8 cellular contexts compared by ENCODE assay signal in the genomic region with DNA sequence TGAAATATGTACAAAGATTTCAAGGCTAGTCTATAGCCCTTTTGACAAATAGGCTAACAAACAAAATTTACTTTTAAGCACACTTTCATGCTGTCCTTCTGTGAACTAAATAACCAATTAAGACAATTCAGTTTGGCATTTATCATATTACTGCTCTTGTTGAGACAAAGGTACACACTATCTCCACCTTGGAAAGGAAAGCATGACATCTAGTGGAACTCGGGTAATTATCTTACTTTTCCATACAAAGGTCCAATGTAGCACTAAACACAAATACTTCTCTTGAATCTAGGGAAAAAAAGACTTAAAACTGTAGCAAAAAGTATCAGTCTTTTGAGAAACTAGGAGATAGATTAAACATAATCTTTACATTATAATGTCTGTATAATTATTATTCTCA.
DNase-seq lines count a peak whose midpoint lies in the region; ATAC-seq and TF ChIP-seq lines count a peak whose summit lies in the region.

No MANE protein-coding gene starts in this region.

- no peak overlapping the region for H3K9ac ChIP-seq in OCI-LY1 (ENCODE audit: low read length)

- CTCF ChIA-PET in CD4-positive, alpha-beta memory T cell (lab: Charles Lee; ENCODE audit: partially characterized antibody) = no interaction called here

- no peaks in the 10 kb centered on the region for H3K9me3 ChIP-seq in CD4-positive, alpha-beta memory T cell (ENCODE audit: control insufficient read depth in 1 of 2, low read length in 2 of 2)
- H3K9me3 ChIP-seq in OCI-LY1 (ENCODE audit: low read length) (no peaks in the 10 kb centered on the region), hepatocyte (ENCODE audit: low read depth) (no peaks in the 10 kb centered on the region), ovary (no peaks in the 10 kb centered on the region)

- H3K9me2 ChIP-seq in OCI-LY1 (ENCODE audit: low read depth, low read length) (no peaks in the 10 kb centered on the region), hepatocyte (replicated peaks; ENCODE audit: insufficient read depth) (no peaks in the 10 kb centered on the region)

- POLR2A ChIA-PET in CD4-positive, alpha-beta memory T cell (lab: Charles Lee; ENCODE audit: partially characterized antibody) = no interaction called here

- H2AFZ ChIP-seq in OCI-LY1 (ENCODE audit: low read length) = no peak overlapping the region
- H2AFZ ChIP-seq in hepatocyte = no peak overlapping the region

- no peaks in the 10 kb centered on the region for H3K36me3 ChIP-seq in CD4-positive, alpha-beta memory T cell (ENCODE audit: insufficient read depth, low read length)
- peaks cover 7% of the 10 kb centered on the region; the same call in 1 of the 2 replicates for H3K36me3 ChIP-seq in OCI-LY1 (ENCODE audit: insufficient read depth, low read length)
- H3K36me3 ChIP-seq in hepatocyte (replicated peaks; ENCODE audit: insufficient read depth, low read depth) = no peaks in the 10 kb centered on the region
- H3K36me3 ChIP-seq in ovary = no peaks in the 10 kb centered on the region

- no peak overlapping the region for H3K27ac Mint-ChIP-seq in CD4-positive, alpha-beta memory T cell
- no peak overlapping the region for H3K27ac Mint-ChIP-seq in glutamatergic neuron (ENCODE audit: unreplicated experiment)

- peak in 3 of 5 donors; percentile 15 to 28 (median 23) for DNase-seq in CD4-positive, alpha-beta memory T cell
- peak; percentile 40 for DNase-seq in hepatocyte (ENCODE audit: low spot score)
- DNase-seq in effector CD4-positive, alpha-beta T cell = no peak
- DNase-seq in ovary = no peak
- no peak for DNase-seq in glutamatergic neuron

- no peaks in the 10 kb centered on the region for H3F3A ChIP-seq in OCI-LY1 (ENCODE audit: insufficient read depth, low read length)

- no peaks in the 10 kb centered on the region for H3K27me3 Mint-ChIP-seq in CD4-positive, alpha-beta memory T cell
- no peaks in the 10 kb centered on the region for H3K27me3 Mint-ChIP-seq in glutamatergic neuron (ENCODE audit: unreplicated experiment)

- H3K79me2 ChIP-seq in OCI-LY1 (ENCODE audit: insufficient read depth, low read length) (no peaks in the 10 kb centered on the region), hepatocyte (no peaks in the 10 kb centered on the region)

- no peaks in the 10 kb centered on the region for H3K27me3 ChIP-seq in CD4-positive, alpha-beta memory T cell (ENCODE audit: insufficient read depth, low read length)
- H3K27me3 ChIP-seq in OCI-LY1 (ENCODE audit: insufficient read depth, low read length) (no peaks in the 10 kb centered on the region), hepatocyte (no peaks in the 10 kb centered on the region), ovary (peaks cover 2% of the 10 kb centered on the region)

- TF ChIP-seq CTCF in OCI-LY1 (IDR thresholded peaks at IDR 0.05; ENCODE audit: low read length) (peak; percentile 18; the same call in 1 of the 2 replicates), hepatocyte (IDR thresholded peaks at IDR 0.05; ENCODE audit: poor library complexity) (peak; percentile 57), ovary (IDR thresholded peaks at IDR 0.05) (no peak), glutamatergic neuron (IDR thresholded peaks at IDR 0.05; ENCODE audit: partially characterized antibody, unreplicated experiment) (no peak)

- H3K4me3 Mint-ChIP-seq in CD4-positive, alpha-beta memory T cell = no peak overlapping the region
- no peak overlapping the region for H3K4me3 Mint-ChIP-seq in glutamatergic neuron (ENCODE audit: unreplicated experiment)

- no peak overlapping the region for H3K27ac ChIP-seq in CD4-positive, alpha-beta memory T cell (ENCODE audit: low read depth, low read length)
- H3K27ac ChIP-seq in OCI-LY1 (ENCODE audit: low read depth, low read length, poor library complexity, severe bottlenecking) (no peak overlapping the region), hepatocyte (no peak overlapping the region), ovary (no peak overlapping the region)

- H4K20me1 ChIP-seq in OCI-LY1 (ENCODE audit: insufficient read depth, low read length) (no peaks in the 10 kb centered on the region), hepatocyte (ENCODE audit: insufficient read depth, poor library complexity, severe bottlenecking) (no peaks in the 10 kb centered on the region)

- H3K4me2 ChIP-seq in OCI-LY1 (ENCODE audit: low read length) (no peak overlapping the region), hepatocyte (no peak overlapping the region)

- no peak for TF ChIP-seq EP300 in ovary (IDR thresholded peaks at IDR 0.05)

- no peaks in the 10 kb centered on the region for H3K4me1 ChIP-seq in CD4-positive, alpha-beta memory T cell (ENCODE audit: insufficient read depth, low read length)
- no peaks in the 10 kb centered on the region for H3K4me1 ChIP-seq in OCI-LY1 (ENCODE audit: insufficient read depth, low read length, severe bottlenecking)
- H3K4me1 ChIP-seq in hepatocyte (ENCODE audit: insufficient read depth) = no peaks in the 10 kb centered on the region
- no peaks in the 10 kb centered on the region for H3K4me1 ChIP-seq in ovary (ENCODE audit: insufficient read depth)

- H3K9me3 Mint-ChIP-seq in CD4-positive, alpha-beta memory T cell = no peaks in the 10 kb centered on the region
- peaks cover 2% of the 10 kb centered on the region for H3K9me3 Mint-ChIP-seq in glutamatergic neuron (ENCODE audit: unreplicated experiment)

- H3K36me3 Mint-ChIP-seq in CD4-positive, alpha-beta memory T cell = peaks cover 10 to 26% of the 10 kb centered on the region in 2 donors
- no peaks in the 10 kb centered on the region for H3K36me3 Mint-ChIP-seq in glutamatergic neuron (ENCODE audit: unreplicated experiment)

- 60% methylated on average over 1 of the region's 1 CpG for WGBS in hepatocyte (ENCODE audit: low lambda C conversion rate, missing lambda C conversion rate)
- 12 to 26% (median 22%) methylated on average over 1 of the region's 1 CpG for WGBS in ovary, 3 donors

- intact Hi-C loops in CD4-positive, alpha-beta memory T cell (cut with micrococcal nuclease) = loop anchor here (5.0 kb wide), 2 partner anchors 225 to 435 kb away; no protein-coding TSS in a partner anchor
- intact Hi-C loops in ovary (cut with DNase I) = no loop called here

- H3K4me1 Mint-ChIP-seq in CD4-positive, alpha-beta memory T cell = peaks cover 0 to 2% (median 0%) of the 10 kb centered on the region in 4 donors
- H3K4me1 Mint-ChIP-seq in glutamatergic neuron (ENCODE audit: low read depth, unreplicated experiment) = peaks cover 6% of the 10 kb centered on the region

- TF ChIP-seq POLR2A in ovary (IDR thresholded peaks at IDR 0.05) = no peak

- no peak overlapping the region for H3K4me3 ChIP-seq in CD4-positive, alpha-beta memory T cell (ENCODE audit: low read length in 2 of 2)
- H3K4me3 ChIP-seq in OCI-LY1 (ENCODE audit: low read depth, low read length, poor library complexity, severe bottlenecking) = no peak overlapping the region
- H3K4me3 ChIP-seq in hepatocyte = no peak overlapping the region
- no peak overlapping the region for H3K4me3 ChIP-seq in ovary

- ATAC-seq in GM21529 (IDR thresholded peaks at IDR 0.05; ENCODE audit: unreplicated experiment) (peak; percentile 69), HG02610 (IDR thresholded peaks at IDR 0.05; ENCODE audit: unreplicated experiment) (no peak)

Comparison
In these comparisons a context has a peak if more than half of its experiments do, and no peak if none do; other contexts are left out.
1. DNase-seq: peak in CD4-positive, alpha-beta memory T cell (3 of 5) and hepatocyte (single experiment); none in effector CD4-positive, alpha-beta T cell (single experiment), ovary (0 of 5) and glutamatergic neuron (single experiment).
2. CTCF ChIP-seq: peak in OCI-LY1 (single experiment) and hepatocyte (single experiment); none in ovary (0 of 3) and glutamatergic neuron (single experiment).